ENCODE assay signal across 18 cellular contexts in genomic region chr22:20109411-20110358, GRCh38. TPM values are rescaled to one million over a fixed set of nuclear protein-coding genes. Genes with fewer than 3 reads are reported as not detected.
DNase-seq lines count a peak whose midpoint lies in the region; ATAC-seq and TF ChIP-seq lines count a peak whose summit lies in the region.
"Had no signal": no experiment of that assay in that cellular context is flagged by ENCODE, and none has a peak within 500 bp of the region (broad histone marks: within the 10 kb centered on the region; RNA-seq: fewer than 3 reads in every experiment).

No MANE protein-coding gene starts in this region.

- no peak overlapping the region for H3K9ac ChIP-seq in colonic mucosa (ENCODE audit: low read depth in 2 of 2, low read length in 2 of 2)
- H3K9ac ChIP-seq: parathyroid adenoma had no signal

- CTCF ChIA-PET in activated CD8-positive, alpha-beta T cell treated with anti-CD3 and anti-CD28 coated beads, Interleukin-2, amount 10 ng/mL, durations not matched to agents 7 days and 5 days (lab: Charles Lee) = interaction anchor here (0.9 to 1.9 kb wide), 7 partner anchors 8 to 144 kb away, joined by 3 to 12 read pairs (median 6); partner anchors contain the start of gene TRMT2A

- TF ChIP-seq CTCF in colonic mucosa (IDR thresholded peaks at IDR 0.05) = no peak

- H3K27me3 Mint-ChIP-seq in activated CD8-positive, alpha-beta T cell treated with anti-CD3 and anti-CD28 coated beads, Interleukin-2, amount 10 ng/mL, durations not matched to agents 7 days and 5 days (ENCODE audit: low read depth) = no peaks in the 10 kb centered on the region
- no peaks in the 10 kb centered on the region for H3K27me3 Mint-ChIP-seq in stimulated activated naive B cell treated with anti-CD40 and anti-IgM and Interleukin-4, amounts not matched to agents 10 μg/mL and 1 μg/mL and 100 μg/mL, for 72 hours
- H3K27me3 Mint-ChIP-seq: IgD-negative memory B cell had no signal

- no peaks in the 10 kb centered on the region for H3K9me3 ChIP-seq in right cardiac atrium (ENCODE audit: control insufficient read depth, low read length)
- no peaks in the 10 kb centered on the region for H3K9me3 ChIP-seq in colonic mucosa
- H3K9me3 ChIP-seq: body of pancreas had no signal

- H3K4me1 ChIP-seq in right cardiac atrium (ENCODE audit: control insufficient read depth, insufficient read depth, low read length) (no peaks in the 10 kb centered on the region), colonic mucosa (no peaks in the 10 kb centered on the region)
- H3K4me1 ChIP-seq: parathyroid adenoma had no signal

- POLR2A ChIA-PET in activated CD8-positive, alpha-beta T cell treated with anti-CD3 and anti-CD28 coated beads, Interleukin-2, amount 10 ng/mL, durations not matched to agents 7 days and 5 days (lab: Charles Lee) = interaction anchor here (1.2 to 1.3 kb wide), 2 partner anchors 8 to 11 kb away, joined by 3 to 5 read pairs; partner anchors contain the start of gene TRMT2A

- peaks cover 6 to 8% of the 10 kb centered on the region in 2 donors for H3K36me3 Mint-ChIP-seq in activated naive CD4-positive, alpha-beta T cell treated with anti-CD3 and anti-CD28 coated beads, Interleukin-2, amount 50 U/mL, for 72 hours
- peaks cover 60% of the 10 kb centered on the region for H3K36me3 Mint-ChIP-seq in activated CD8-positive, alpha-beta T cell treated with anti-CD3 and anti-CD28 coated beads, Interleukin-2, amount 10 ng/mL, durations not matched to agents 7 days and 5 days (ENCODE audit: low read depth)
- peaks cover 33 to 54% of the 10 kb centered on the region in 2 donors for H3K36me3 Mint-ChIP-seq in stimulated activated naive B cell treated with anti-CD40 and anti-IgM and Interleukin-4, amounts not matched to agents 10 μg/mL and 1 μg/mL and 100 μg/mL, for 72 hours
- H3K36me3 Mint-ChIP-seq: IgD-negative memory B cell had no signal

- H3K27me3 ChIP-seq in right cardiac atrium (ENCODE audit: control insufficient read depth, insufficient read depth) (no peaks in the 10 kb centered on the region), colonic mucosa (no peaks in the 10 kb centered on the region)
- H3K27me3 ChIP-seq: body of pancreas had no signal

- 84% methylated on average over 23 of the region's 23 CpGs for WGBS in right cardiac atrium

- peaks cover 23% of the 10 kb centered on the region for H3K36me3 ChIP-seq in colonic mucosa

- H3K27ac ChIP-seq in right cardiac atrium (ENCODE audit: low read length) = no peak overlapping the region
- no peak overlapping the region for H3K27ac ChIP-seq in colonic mucosa
- H3K27ac ChIP-seq: body of pancreas, parathyroid adenoma had no signal

- H3K4me3 ChIP-seq in right cardiac atrium (ENCODE audit: low read length) (no peak overlapping the region), colonic mucosa (no peak overlapping the region)
- H3K4me3 ChIP-seq: body of pancreas had no signal

- H3K4me3 Mint-ChIP-seq in activated CD8-positive, alpha-beta T cell treated with anti-CD3 and anti-CD28 coated beads, Interleukin-2, amount 10 ng/mL, durations not matched to agents 7 days and 5 days = no peak overlapping the region
- peak overlapping the region in 1 of 2 donors; percentile 61 for H3K4me3 Mint-ChIP-seq in stimulated activated naive B cell treated with anti-CD40 and anti-IgM and Interleukin-4, amounts not matched to agents 10 μg/mL and 1 μg/mL and 100 μg/mL, for 72 hours
- H3K4me3 Mint-ChIP-seq: HFFc6 had no signal

- peaks cover 45% of the 10 kb centered on the region for H3K4me1 Mint-ChIP-seq in activated CD8-positive, alpha-beta T cell treated with anti-CD3 and anti-CD28 coated beads, Interleukin-2, amount 10 ng/mL, durations not matched to agents 7 days and 5 days (ENCODE audit: low read depth)
- peaks cover 28 to 48% of the 10 kb centered on the region in 2 donors for H3K4me1 Mint-ChIP-seq in stimulated activated naive B cell treated with anti-CD40 and anti-IgM and Interleukin-4, amounts not matched to agents 10 μg/mL and 1 μg/mL and 100 μg/mL, for 72 hours

- intact Hi-C loops in right cardiac atrium (cut with DNase I) = no loop called here
- intact Hi-C loops in colonic mucosa (cut with DNase I) = loop anchor here (10.0 kb wide), 1 partner anchor 145 kb away; no protein-coding TSS in a partner anchor

- H3K27ac Mint-ChIP-seq in activated naive CD4-positive, alpha-beta T cell treated with anti-CD3 and anti-CD28 coated beads, Interleukin-2, amount 50 U/mL, for 72 hours = peak overlapping the region; percentile 81 to 93
- peak overlapping the region; percentile 46 for H3K27ac Mint-ChIP-seq in activated CD8-positive, alpha-beta T cell treated with anti-CD3 and anti-CD28 coated beads, Interleukin-2, amount 10 ng/mL, durations not matched to agents 7 days and 5 days
- peak overlapping the region; percentile 92 for H3K27ac Mint-ChIP-seq in stimulated activated naive B cell treated with anti-CD40 and anti-IgM and Interleukin-4, amounts not matched to agents 10 μg/mL and 1 μg/mL and 100 μg/mL, for 72 hours

- no peak for DNase-seq in activated naive CD4-positive, alpha-beta T cell treated with anti-CD3 and anti-CD28 coated beads, Interleukin-2, amount 50 U/mL, for 72 hours (ENCODE audit: low spot score in 2 of 2)
- DNase-seq in activated naive CD4-positive, alpha-beta T cell (lab: John Stamatoyannopoulos, UW) = no peak
- no peak for DNase-seq in activated CD8-positive, alpha-beta T cell treated with anti-CD3 and anti-CD28 coated beads, Interleukin-2, amount 10 ng/mL, durations not matched to agents 7 days and 5 days
- DNase-seq in right cardiac atrium (peak; percentile 8 to 63 (median 44)), colonic mucosa (no peak), NCI-H2196 treated with DMSO at 0.1 percent for 48 hours (lab: John Stamatoyannopoulos, UW; ENCODE audit: unreplicated experiment) (no peak)
- no peak for DNase-seq in stimulated activated naive B cell treated with anti-CD40 and anti-IgM and Interleukin-4, amounts not matched to agents 10 μg/mL and 1 μg/mL and 100 μg/mL, for 72 hours
- DNase-seq: activated CD4-positive, alpha-beta T cell treated with anti-CD3 and anti-CD28 coated beads for 1 hour; body of pancreas; HFFc6; hippocampal formation; kidney glomerular epithelial cell; NCI-H748 treated with DMSO at 0.1 percent for 48 hours; RPMI8226 had no signal

- H3K9me3 Mint-ChIP-seq in activated naive CD4-positive, alpha-beta T cell treated with anti-CD3 and anti-CD28 coated beads, Interleukin-2, amount 50 U/mL, for 72 hours = no peaks in the 10 kb centered on the region
- H3K9me3 Mint-ChIP-seq in activated CD8-positive, alpha-beta T cell treated with anti-CD3 and anti-CD28 coated beads, Interleukin-2, amount 10 ng/mL, durations not matched to agents 7 days and 5 days (ENCODE audit: insufficient read depth) = no peaks in the 10 kb centered on the region
- no peaks in the 10 kb centered on the region for H3K9me3 Mint-ChIP-seq in stimulated activated naive B cell treated with anti-CD40 and anti-IgM and Interleukin-4, amounts not matched to agents 10 μg/mL and 1 μg/mL and 100 μg/mL, for 72 hours
- H3K9me3 Mint-ChIP-seq: HFFc6, IgD-negative memory B cell had no signal

- ATAC-seq in activated naive CD4-positive, alpha-beta T cell treated with anti-CD3 and anti-CD28 coated beads, Interleukin-2, amount 50 U/mL, for 72 hours = no peak
- ATAC-seq in activated CD8-positive, alpha-beta T cell treated with anti-CD3 and anti-CD28 coated beads, Interleukin-2, amount 10 ng/mL, durations not matched to agents 7 days and 5 days = no peak
- no peak for ATAC-seq in right cardiac atrium
- ATAC-seq in stimulated activated naive B cell treated with anti-CD40 and anti-IgM and Interleukin-4, amounts not matched to agents 10 μg/mL and 1 μg/mL and 100 μg/mL, for 72 hours (replicated peaks) = no peak
- no peak for ATAC-seq in GM21515 (IDR thresholded peaks at IDR 0.05; ENCODE audit: unreplicated experiment)
- ATAC-seq: body of pancreas had no signal

RNA-seq across cellular contexts. Expression of gene RANBP1, which starts 6.2 kb away (rescaled TPM):
- total RNA-seq in activated naive CD4-positive, alpha-beta T cell treated with anti-CD3 and anti-CD28 coated beads, Interleukin-2, amount 50 U/mL, for 72 hours = 100 to 1,000 TPM; 295 to 349 TPM
- total RNA-seq in activated CD8-positive, alpha-beta T cell treated with anti-CD3 and anti-CD28 coated beads, Interleukin-2, amount 10 ng/mL, durations not matched to agents 7 days and 5 days = 100 to 1,000 TPM; 320 to 332 TPM
- total RNA-seq in right cardiac atrium (10 to 100 TPM; 32.5 to 46.8 (median 39.5) TPM), colonic mucosa (100 to 1,000 TPM in 1 of 2 donors, 10 to 100 TPM in 1; 71.2 to 266 TPM)
- polyA plus RNA-seq in right cardiac atrium = 33.3 TPM

RNA-seq across cellular contexts. Expression of gene TRMT2A, which starts 7.3 kb away (rescaled TPM):
- total RNA-seq in activated naive CD4-positive, alpha-beta T cell treated with anti-CD3 and anti-CD28 coated beads, Interleukin-2, amount 50 U/mL, for 72 hours = 10 to 100 TPM; 79.9 to 93.9 TPM
- 100 to 1,000 TPM in 1 of 2 experiments, 10 to 100 TPM in 1; 92.1 to 102 TPM for total RNA-seq in activated CD8-positive, alpha-beta T cell treated with anti-CD3 and anti-CD28 coated beads, Interleukin-2, amount 10 ng/mL, durations not matched to agents 7 days and 5 days
- total RNA-seq in right cardiac atrium (10 to 100 TPM; 23.1 to 32.0 (median 29.7) TPM), colonic mucosa (10 to 100 TPM; 31.9 to 63.6 TPM)
- polyA plus RNA-seq in right cardiac atrium = 23.1 TPM

RNA-seq across cellular contexts. Expression of gene ZDHHC8, which starts 21.9 kb away (rescaled TPM):
- 10 to 100 TPM; 17.6 to 55.4 TPM for total RNA-seq in activated naive CD4-positive, alpha-beta T cell treated with anti-CD3 and anti-CD28 coated beads, Interleukin-2, amount 50 U/mL, for 72 hours
- 10 to 100 TPM; 60.5 to 65.5 TPM for total RNA-seq in activated CD8-positive, alpha-beta T cell treated with anti-CD3 and anti-CD28 coated beads, Interleukin-2, amount 10 ng/mL, durations not matched to agents 7 days and 5 days
- total RNA-seq in right cardiac atrium = 10 to 100 TPM; 49.1 to 64.7 (median 55.7) TPM
- 34.2 TPM for polyA plus RNA-seq in right cardiac atrium
- total RNA-seq in colonic mucosa = 10 to 100 TPM; 27.9 to 34.1 TPM

RNA-seq across cellular contexts. Expression of gene DGCR8, which starts 29.6 kb away (rescaled TPM):
- total RNA-seq in activated naive CD4-positive, alpha-beta T cell treated with anti-CD3 and anti-CD28 coated beads, Interleukin-2, amount 50 U/mL, for 72 hours = 10 to 100 TPM; 37.0 to 66.7 TPM
- 10 to 100 TPM; 52.3 to 55.2 TPM for total RNA-seq in activated CD8-positive, alpha-beta T cell treated with anti-CD3 and anti-CD28 coated beads, Interleukin-2, amount 10 ng/mL, durations not matched to agents 7 days and 5 days
- total RNA-seq in right cardiac atrium (10 to 100 TPM; 15.5 to 18.6 (median 17.0) TPM), colonic mucosa (10 to 100 TPM; 21.1 to 52.7 TPM)
- polyA plus RNA-seq in right cardiac atrium = 11.2 TPM

RNA-seq across cellular contexts. Expression of gene CCDC188, which starts 41.2 kb away (rescaled TPM):
- not detected for total RNA-seq in activated naive CD4-positive, alpha-beta T cell treated with anti-CD3 and anti-CD28 coated beads, Interleukin-2, amount 50 U/mL, for 72 hours
- not detected for total RNA-seq in activated CD8-positive, alpha-beta T cell treated with anti-CD3 and anti-CD28 coated beads, Interleukin-2, amount 10 ng/mL, durations not matched to agents 7 days and 5 days
- total RNA-seq in right cardiac atrium = under 1 TPM; 0.22 to 0.83 (median 0.39) TPM
- polyA plus RNA-seq in right cardiac atrium = 0.54 TPM
- total RNA-seq in colonic mucosa = under 1 TPM; 0.22 to 0.32 TPM
- total RNA-seq: body of pancreas; T-helper 1 cell treated with Interleukin-12 subunit alpha and Interleukin-12 subunit beta and Interleukin-4 antibody, amounts not matched to agents 30 ng/mL and 1 ng/mL, for 36 hours had no signal
- polyA plus RNA-seq: IgD-negative memory B cell had no signal

Comparison
In these comparisons a context has a peak if more than half of its experiments do, and no peak if none do; other contexts are left out.
1. DNase-seq: peak in right cardiac atrium (3 of 3); none in activated naive CD4-positive, alpha-beta T cell treated with anti-CD3 and anti-CD28 coated beads, Interleukin-2, amount 50 U/mL, for 72 hours (0 of 2), activated naive CD4-positive, alpha-beta T cell (0 of 4), activated CD8-positive, alpha-beta T cell treated with anti-CD3 and anti-CD28 coated beads, Interleukin-2, amount 10 ng/mL, durations not matched to agents 7 days and 5 days (single experiment), stimulated activated naive B cell treated with anti-CD40 and anti-IgM and Interleukin-4, amounts not matched to agents 10 μg/mL and 1 μg/mL and 100 μg/mL, for 72 hours (single experiment), colonic mucosa (single experiment) and NCI-H2196 treated with DMSO at 0.1 percent for 48 hours (single experiment).
2. Peak in every context shown above with its lines, with median percentiles within 50 percentile points of each other: H3K27ac Mint-ChIP-seq.